9 cellular contexts compared by ENCODE assay signal in the genomic region with DNA sequence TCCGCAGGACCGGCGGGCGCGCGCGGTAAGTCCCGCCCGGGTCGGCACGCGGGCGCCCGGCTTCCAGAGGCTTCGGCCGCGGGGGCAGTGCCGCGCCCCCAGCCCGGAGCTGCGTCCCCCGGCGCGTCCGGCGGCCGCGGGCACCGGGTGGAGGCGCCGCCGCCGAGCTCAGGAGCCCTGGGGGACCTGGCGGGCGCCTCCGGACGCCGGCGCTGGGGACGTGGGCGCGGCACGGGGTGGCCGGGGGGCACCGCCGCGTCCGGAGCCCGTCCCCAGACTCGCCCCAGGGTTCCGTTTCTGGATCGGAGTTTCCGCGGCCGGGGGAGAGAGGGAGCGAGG. TPM values are rescaled to one million over a fixed set of nuclear protein-coding genes. Genes with fewer than 3 reads are reported as not detected.
A peak's percentile ranks its signal among the peaks of the same experiment; 100 is the strongest.
DNase-seq lines count a peak whose midpoint lies in the region; ATAC-seq and TF ChIP-seq lines count a peak whose summit lies in the region.
"Had no signal": no experiment of that assay in that cellular context is flagged by ENCODE, and none has a peak within 500 bp of the region (broad histone marks: within the 10 kb centered on the region; RNA-seq: fewer than 3 reads in every experiment).

No MANE protein-coding gene starts in this region.

- ATAC-seq in GM23338 (no peak; the same call in 2 of the 3 replicates), activated B cell treated with CpG ODN at 0.5 μM for 24 hours (ENCODE audit: low read depth) (peak; percentile 13), HG02970 (IDR thresholded peaks at IDR 0.05; ENCODE audit: low FRiP score, unreplicated experiment) (no peak)

- TF ChIP-seq POLR2A in stomach (IDR thresholded peaks at IDR 0.05): no peak

- H3F3A ChIP-seq in GM23338 (replicated peaks; ENCODE audit: low read depth): peaks cover 7% of the 10 kb centered on the region

- H3K4me3 Mint-ChIP-seq in GM23338 (peak overlapping the region; percentile 88; the same call in 2 of the 3 replicates), activated B cell treated with CpG ODN at 0.5 μM for 24 hours (no peak overlapping the region)

- intact Hi-C loops in activated B cell treated with CpG ODN at 0.5 μM for 24 hours (cut with micrococcal nuclease): no loop called here
- intact Hi-C loops in stomach (cut with DNase I; ENCODE audit: low total_unique reads): no loop called here

- H3K4me3 ChIP-seq in GM23338 (peak overlapping the region; percentile 89), hepatocyte (peak overlapping the region; percentile 64), stomach (peak overlapping the region; percentile 73 to 77 (median 74))

- H3K27me3 ChIP-seq in GM23338 (ENCODE audit: insufficient read depth) (peaks cover 46% of the 10 kb centered on the region), hepatocyte (peaks cover 17% of the 10 kb centered on the region), stomach (peaks cover 0 to 27% (median 0%) of the 10 kb centered on the region in 3 donors)

- H3K4me2 ChIP-seq in GM23338 (peak overlapping the region; percentile 93), hepatocyte (peak overlapping the region; percentile 95)

- WGBS in hepatocyte (ENCODE audit: low lambda C conversion rate, missing lambda C conversion rate): 0% methylated on average over 23 of the region's 56 CpGs
- 0 to 1% (median 1%) methylated on average over 4 to 55 of the region's 56 CpGs for WGBS in stomach, 5 donors

- no peak overlapping the region for H3K27ac ChIP-seq in GM23338 (ENCODE audit: low read depth)
- peak overlapping the region; percentile 72 for H3K27ac ChIP-seq in hepatocyte
- peak overlapping the region; percentile 82 to 96 (median 89) for H3K27ac ChIP-seq in stomach

- H3K36me3 ChIP-seq in GM23338 (ENCODE audit: insufficient read depth) (no peaks in the 10 kb centered on the region), hepatocyte (replicated peaks; ENCODE audit: insufficient read depth, low read depth) (no peaks in the 10 kb centered on the region), stomach (no peaks in the 10 kb centered on the region)

- POLR2A ChIA-PET in activated B cell treated with CpG ODN at 0.5 μM for 24 hours (lab: Charles Lee): interaction anchor here (0.5 kb wide), 1 partner anchor 19 kb away, joined by 5 read pairs; no protein-coding TSS in a partner anchor

- H3K9me3 ChIP-seq in hepatocyte (ENCODE audit: low read depth) (no peaks in the 10 kb centered on the region), stomach (no peaks in the 10 kb centered on the region)

- H4K20me1 ChIP-seq in GM23338 (replicated peaks; ENCODE audit: insufficient read depth): 0 out of 2 replicates have a peak, but pooled peaks cover 3% of the 10 kb centered on the region
- no peaks in the 10 kb centered on the region for H4K20me1 ChIP-seq in hepatocyte (ENCODE audit: insufficient read depth, poor library complexity, severe bottlenecking)

- TF ChIP-seq EP300 in stomach (IDR thresholded peaks at IDR 0.05): no peak

- H3K36me3 Mint-ChIP-seq in GM23338 (ENCODE audit: low read depth): peaks cover 2% of the 10 kb centered on the region; the same call in 2 of the 3 replicates
- H3K36me3 Mint-ChIP-seq in activated B cell treated with CpG ODN at 0.5 μM for 24 hours (ENCODE audit: low read depth): no peaks in the 10 kb centered on the region

- no peak for TF ChIP-seq CTCF in GM23338 (conservative IDR thresholded peaks at IDR 0.05; ENCODE audit: low read depth in 2 of 2)
- TF ChIP-seq CTCF in activated B cell treated with CpG ODN at 0.5 μM for 24 hours (IDR thresholded peaks at IDR 0.05): no peak
- no peak for TF ChIP-seq CTCF in hepatocyte (IDR thresholded peaks at IDR 0.05; ENCODE audit: poor library complexity)
- no peak for TF ChIP-seq CTCF in stomach (IDR thresholded peaks at IDR 0.05)

- no peak for DNase-seq in GM23338 (ENCODE audit: low spot score)
- DNase-seq in activated B cell treated with CpG ODN at 0.5 μM for 24 hours: peak; percentile 24
- no peak for DNase-seq in hepatocyte (ENCODE audit: low spot score)
- no peak for DNase-seq in stomach
- DNase-seq in stimulated activated CD4-positive, alpha-beta T cell treated with anti-CD3 and anti-CD28 coated beads, Interleukin-15, amount 100 ng/mL, for 24 hours: no peak
- no peak for DNase-seq in mesenteric fat pad (ENCODE audit: low spot score)
- no peak for DNase-seq in activated effector memory CD4-positive, alpha-beta T cell treated with Interleukin-2 at 50 U/mL for 16 hours

- H3K4me1 Mint-ChIP-seq in GM23338 (peaks cover 21% of the 10 kb centered on the region), activated B cell treated with CpG ODN at 0.5 μM for 24 hours (peaks cover 12% of the 10 kb centered on the region)

- H3K27me3 Mint-ChIP-seq in GM23338 (ENCODE audit: insufficient read depth, low read depth, poor library complexity): peaks cover 58% of the 10 kb centered on the region
- peaks cover 46% of the 10 kb centered on the region for H3K27me3 Mint-ChIP-seq in activated B cell treated with CpG ODN at 0.5 μM for 24 hours

- CTCF ChIA-PET in activated B cell treated with CpG ODN at 0.5 μM for 24 hours (lab: Charles Lee): no interaction called here

- H2AFZ ChIP-seq in GM23338 (peak overlapping the region; percentile 98; the same call in 1 of the 2 replicates), hepatocyte (peak overlapping the region; percentile 55)

- no peaks in the 10 kb centered on the region for H3K9me2 ChIP-seq in GM23338 (ENCODE audit: insufficient read depth)
- no peaks in the 10 kb centered on the region for H3K9me2 ChIP-seq in hepatocyte (replicated peaks; ENCODE audit: insufficient read depth)

- H3K27ac Mint-ChIP-seq in GM23338 (no peak overlapping the region), activated B cell treated with CpG ODN at 0.5 μM for 24 hours (no peak overlapping the region)

- H3K9me3 Mint-ChIP-seq in GM23338: no peaks in the 10 kb centered on the region
- no peaks in the 10 kb centered on the region for H3K9me3 Mint-ChIP-seq in activated B cell treated with CpG ODN at 0.5 μM for 24 hours

- H3K4me1 ChIP-seq in GM23338 (ENCODE audit: insufficient read depth) (peaks cover 17% of the 10 kb centered on the region), hepatocyte (ENCODE audit: insufficient read depth) (peaks cover 7% of the 10 kb centered on the region), stomach (peaks cover 48 to 78% (median 63%) of the 10 kb centered on the region in 4 donors)

- H3K79me2 ChIP-seq in GM23338 (replicated peaks; ENCODE audit: insufficient read depth) (no peaks in the 10 kb centered on the region), hepatocyte (peaks cover 35% of the 10 kb centered on the region)

TF ChIP-seq in GM23338, 12 proteins besides CTCF, POLR2A, EP300 and RAD21:
- TF ChIP-seq, protein P1, sequence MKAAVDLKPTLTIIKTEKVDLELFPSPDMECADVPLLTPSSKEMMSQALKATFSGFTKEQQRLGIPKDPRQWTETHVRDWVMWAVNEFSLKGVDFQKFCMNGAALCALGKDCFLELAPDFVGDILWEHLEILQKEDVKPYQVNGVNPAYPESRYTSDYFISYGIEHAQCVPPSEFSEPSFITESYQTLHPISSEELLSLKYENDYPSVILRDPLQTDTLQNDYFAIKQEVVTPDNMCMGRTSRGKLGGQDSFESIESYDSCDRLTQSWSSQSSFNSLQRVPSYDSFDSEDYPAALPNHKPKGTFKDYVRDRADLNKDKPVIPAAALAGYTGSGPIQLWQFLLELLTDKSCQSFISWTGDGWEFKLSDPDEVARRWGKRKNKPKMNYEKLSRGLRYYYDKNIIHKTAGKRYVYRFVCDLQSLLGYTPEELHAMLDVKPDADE (IDR thresholded peaks at IDR 0.05): no peak
- TF ChIP-seq CREB1 (CRISPR knock-in tag; IDR thresholded peaks at IDR 0.05; ENCODE audit: low read depth): no peak
- TF ChIP-seq ZNF331 (CRISPR knock-in tag; IDR thresholded peaks at IDR 0.05; ENCODE audit: low read depth): no peak
- no peak for TF ChIP-seq POLR2AphosphoS5 (IDR thresholded peaks at IDR 0.05; ENCODE audit: low read depth)
- TF ChIP-seq NANOG (IDR thresholded peaks at IDR 0.05; ENCODE audit: borderline replicate concordance): no peak
- no peak for TF ChIP-seq EZH2phosphoT487 (IDR thresholded peaks at IDR 0.05; ENCODE audit: unreplicated experiment)

RNA-seq across cellular contexts. Expression of a gene that starts 0.3 kb away (rescaled TPM):
- total RNA-seq in GM23338 (2014; rRNA removed; shearing (Covaris generic)): 8.0 and 10.6 TPM in 2 replicates
- 5.4 and 6.1 TPM in 2 replicates for polyA plus RNA-seq in GM23338 (2016; fragmentation: Nextera tagmentation; extraction: Ambion mirVana)
- 0.54 and 0.64 TPM in 2 replicates for total RNA-seq in activated B cell treated with CpG ODN at 0.5 μM for 24 hours
- total RNA-seq in hepatocyte: 16.5 and 22.3 TPM in 2 replicates
- 41.3 and 46.9 TPM in 2 replicates for polyA plus RNA-seq in hepatocyte
- 100 to 1,000 TPM in 1 of 5 donors, 10 to 100 TPM in 4; 63.2 to 257 (median 83.5) TPM for total RNA-seq in stomach
- 100 to 1,000 TPM; 111 to 200 (median 121) TPM for polyA plus RNA-seq in stomach
- 126 TPM for total RNA-seq in mesenteric fat pad

RNA-seq across cellular contexts. Expression of a gene that starts 20.3 kb away (rescaled TPM):
- total RNA-seq in GM23338 (2014; rRNA removed; shearing (Covaris generic)): 0.66 and 0.82 TPM in 2 replicates
- 0.14 and 0.26 TPM in 2 replicates for polyA plus RNA-seq in GM23338 (2016; fragmentation: Nextera tagmentation; extraction: Ambion mirVana)
- not detected in 2 replicates for total RNA-seq in activated B cell treated with CpG ODN at 0.5 μM for 24 hours
- not detected in 2 replicates for total RNA-seq in hepatocyte
- polyA plus RNA-seq in hepatocyte: not detected in 2 replicates
- not detected for total RNA-seq in stomach
- not detected for polyA plus RNA-seq in stomach
- total RNA-seq in mesenteric fat pad: not detected
- total RNA-seq: M059J had no signal
